In the genomic region with DNA sequence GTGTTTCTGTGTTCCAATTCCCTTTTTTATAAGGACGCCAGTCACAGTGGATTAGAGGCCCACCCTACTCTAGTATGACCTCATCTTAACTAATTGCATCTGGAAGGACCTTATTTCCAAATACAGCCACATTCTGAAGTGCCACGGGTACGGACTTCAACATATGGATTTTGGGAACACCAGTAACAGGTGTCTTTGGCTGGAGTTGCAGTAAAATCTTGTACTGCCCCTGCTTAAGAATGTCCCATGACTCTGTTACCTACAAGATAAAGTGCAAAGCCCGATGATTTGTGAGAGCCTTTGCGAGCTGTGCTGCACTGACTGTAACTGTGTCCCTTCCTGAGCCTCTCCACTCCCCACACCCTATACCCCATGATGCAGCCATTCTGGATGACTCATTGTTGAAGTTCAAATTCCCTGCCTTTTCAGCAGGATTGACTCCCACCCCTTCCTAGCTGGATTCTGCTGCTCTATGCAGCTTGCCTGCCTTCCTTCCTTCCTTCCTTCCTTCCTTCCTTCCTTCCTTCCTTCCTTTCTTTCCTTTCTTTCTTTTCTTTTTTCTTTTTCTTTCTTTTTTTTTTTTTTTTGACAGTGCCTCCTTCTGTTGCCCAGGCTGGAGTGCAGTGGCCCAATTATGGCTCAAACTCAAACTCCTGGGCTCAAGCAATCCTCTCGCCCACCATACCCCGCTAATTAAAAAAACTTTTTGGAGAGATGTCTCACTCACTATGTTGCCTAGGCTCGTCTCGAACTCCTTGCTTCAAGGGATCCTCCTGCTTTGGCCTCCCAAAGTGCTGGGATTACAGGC, we compare ENCODE assay signal across 8 cellular contexts. TPM values are rescaled to one million over a fixed set of nuclear protein-coding genes. Genes with fewer than 3 reads are reported as not detected.
DNase-seq lines count a peak whose midpoint lies in the region; ATAC-seq and TF ChIP-seq lines count a peak whose summit lies in the region.

No MANE protein-coding gene starts in this region.

- TF ChIP-seq CTCF in AG04450 (IDR thresholded peaks at IDR 0.05; ENCODE audit: low read depth, low read length) = no peak
- no peak for TF ChIP-seq CTCF in brain (conservative IDR thresholded peaks at IDR 0.05)
- no peak for TF ChIP-seq CTCF in mesothelial cell of epicardium (IDR thresholded peaks at IDR 0.05; ENCODE audit: unreplicated experiment)
- no peak for TF ChIP-seq CTCF in GM10248 (IDR thresholded peaks at IDR 0.05; ENCODE audit: control extremely low read depth, extremely low read depth, low read depth, missing control alignments)

- DNase-seq in AG04450 (ENCODE audit: low read depth, low spot score) = peak; percentile 4
- peak; percentile 74 for DNase-seq in HT1080 (ENCODE audit: low read depth)
- no peak for DNase-seq in mesothelial cell of epicardium (ENCODE audit: low spot score in 2 of 2, unreplicated experiment in 2 of 2)
- no peak for DNase-seq in UCSD-AML1 (lab: John Stamatoyannopoulos, UW; ENCODE audit: unreplicated experiment)
- no peak for DNase-seq in GM10248 (ENCODE audit: extremely low spot score)

- peaks cover 54% of the 10 kb centered on the region for H3K4me1 Mint-ChIP-seq in brain
- peaks cover 9% of the 10 kb centered on the region for H3K4me1 Mint-ChIP-seq in mesothelial cell of epicardium

- peak overlapping the region; percentile 79 to 85 (median 82) for H3K4me3 Mint-ChIP-seq in brain
- H3K4me3 Mint-ChIP-seq in mesothelial cell of epicardium = peak overlapping the region; percentile 58

- H3K9me3 ChIP-seq in AG04450 (ENCODE audit: control insufficient read depth, insufficient read depth, low read length) = peaks cover 4% of the 10 kb centered on the region; the same call in 1 of the 2 replicates

- POLR2A ChIA-PET in AG04450 (lab: Yijun Ruan, JAX) = interaction anchor here (0.6 kb wide), 1 partner anchor 70 kb away, joined by 3 read pairs; a partner anchor contains a TSS
- POLR2A ChIA-PET in GM10248 (lab: Yijun Ruan, JAX) = no interaction called here

- CTCF ChIA-PET in AG04450 (lab: Charles Lee) = interaction anchor here (0.6 to 1.2 kb wide), 9 partner anchors 9 to 335 kb away, joined by 3 to 6 read pairs (median 3); a partner anchor contains a TSS
- CTCF ChIA-PET in GM10248 (lab: Yijun Ruan, JAX) = interaction anchor here (0.8 to 6.3 kb wide), 14 partner anchors 8 to 223 kb away, joined by 3 to 53 read pairs (median 8); a partner anchor contains a TSS

- H3K36me3 Mint-ChIP-seq in brain = no peaks in the 10 kb centered on the region
- no peaks in the 10 kb centered on the region for H3K36me3 Mint-ChIP-seq in mesothelial cell of epicardium

- peak overlapping the region; percentile 63 for H3K4me3 ChIP-seq in AG04450 (ENCODE audit: low read depth, low read length)

- H3K27ac Mint-ChIP-seq in brain (peak overlapping the region in 3 of 5 experiments; percentile 36 to 83 (median 51)), mesothelial cell of epicardium (no peak overlapping the region)

- ATAC-seq in HG03469 (IDR thresholded peaks at IDR 0.05; ENCODE audit: unreplicated experiment) (no peak), HG02885 (IDR thresholded peaks at IDR 0.05; ENCODE audit: poor library complexity, unreplicated experiment) (no peak)

- H3K27ac ChIP-seq in AG04450 (ENCODE audit: low read depth, low read length) = no peak overlapping the region

- H3K9me3 Mint-ChIP-seq in brain (peaks cover 0 to 14% (median 0%) of the 10 kb centered on the region in 5 experiments), mesothelial cell of epicardium (no peaks in the 10 kb centered on the region)

- H3K27me3 ChIP-seq in AG04450 (ENCODE audit: control insufficient read depth, insufficient read depth, low read length) = peaks cover 32% of the 10 kb centered on the region

- H3K27me3 Mint-ChIP-seq in brain (peaks cover 50% of the 10 kb centered on the region), mesothelial cell of epicardium (ENCODE audit: low read depth) (peaks cover 84% of the 10 kb centered on the region)

RNA-seq across cellular contexts. Expression of a gene that starts 2.1 kb away (rescaled TPM):
- polyA plus RNA-seq in AG04450 (2011; rRNA removed) (not detected in 2 replicates), brain (ENCODE audit: insufficient read depth, low read depth, low replicate concordance) (not detected)
- not detected in 2 replicates for polyA minus RNA-seq in AG04450 (2011; rRNA and poly(A)+ RNA removed)
- not detected in 2 replicates for total RNA-seq in HT1080 (2014; rRNA removed; shearing (Covaris generic))
- not detected in 2 replicates for polyA plus RNA-seq in HT1080 (2015; cell fraction: cytosol; rRNA removed)
- polyA plus RNA-seq in HT1080 (2015; cell fraction: nucleus; rRNA removed) = not detected in 2 replicates
- total RNA-seq in mesothelial cell of epicardium = not detected in 3 replicates

RNA-seq across cellular contexts. Expression of a gene that starts 2.2 kb away (rescaled TPM):
- polyA plus RNA-seq in AG04450 (2011; rRNA removed) = 0.01 and 0.02 TPM in 2 replicates
- polyA minus RNA-seq in AG04450 (2011; rRNA and poly(A)+ RNA removed) = 0.09 TPM in 1 of 2 replicates, not detected in the other
- not detected in 2 replicates for total RNA-seq in HT1080 (2014; rRNA removed; shearing (Covaris generic))
- polyA plus RNA-seq in HT1080 (2015; cell fraction: cytosol; rRNA removed) = 0.01 and 0.06 TPM in 2 replicates
- 0.03 TPM in 1 of 2 replicates, not detected in the other for polyA plus RNA-seq in HT1080 (2015; cell fraction: nucleus; rRNA removed)
- 0.88 TPM for polyA plus RNA-seq in brain (ENCODE audit: insufficient read depth, low read depth, low replicate concordance)
- 0.11 to 0.25 TPM (median 0.18 TPM) in 3 replicates for total RNA-seq in mesothelial cell of epicardium

RNA-seq across cellular contexts. Expression of a gene that starts 11.2 kb away (rescaled TPM):
- polyA plus RNA-seq in AG04450 (2011; rRNA removed) = 5.1 and 7.0 TPM in 2 replicates
- 3.6 and 6.3 TPM in 2 replicates for polyA minus RNA-seq in AG04450 (2011; rRNA and poly(A)+ RNA removed)
- total RNA-seq in HT1080 (2014; rRNA removed; shearing (Covaris generic)) = 11.6 and 13.3 TPM in 2 replicates
- polyA plus RNA-seq in HT1080 (2015; cell fraction: cytosol; rRNA removed) = 10.2 and 11.6 TPM in 2 replicates
- 27.7 and 39.7 TPM in 2 replicates for polyA plus RNA-seq in HT1080 (2015; cell fraction: nucleus; rRNA removed)
- polyA plus RNA-seq in brain (ENCODE audit: insufficient read depth, low read depth, low replicate concordance) = 38.9 TPM
- 9.2 to 10.7 TPM (median 10.2 TPM) in 3 replicates for total RNA-seq in mesothelial cell of epicardium

RNA-seq across cellular contexts. Expression of a gene that starts 28.3 kb away (rescaled TPM):
- polyA plus RNA-seq in AG04450 (2011; rRNA removed) = 134 and 163 TPM in 2 replicates
- polyA minus RNA-seq in AG04450 (2011; rRNA and poly(A)+ RNA removed) = 51.3 and 71.3 TPM in 2 replicates
- total RNA-seq in HT1080 (2014; rRNA removed; shearing (Covaris generic)) = 137 and 277 TPM in 2 replicates
- 230 and 252 TPM in 2 replicates for polyA plus RNA-seq in HT1080 (2015; cell fraction: cytosol; rRNA removed)
- 136 and 143 TPM in 2 replicates for polyA plus RNA-seq in HT1080 (2015; cell fraction: nucleus; rRNA removed)
- polyA plus RNA-seq in brain (ENCODE audit: insufficient read depth, low read depth, low replicate concordance) = 255 TPM
- 71.2 to 78.2 TPM (median 73.2 TPM) in 3 replicates for total RNA-seq in mesothelial cell of epicardium

Comparison
In these comparisons a context has a peak if more than half of its experiments do, and no peak if none do; other contexts are left out.
1. DNase-seq: peak in AG04450 (single experiment) and HT1080 (single experiment); none in mesothelial cell of epicardium (0 of 2), UCSD-AML1 (single experiment) and GM10248 (single experiment).